ENCODE assay signal across 28 cellular contexts in the genomic region with DNA sequence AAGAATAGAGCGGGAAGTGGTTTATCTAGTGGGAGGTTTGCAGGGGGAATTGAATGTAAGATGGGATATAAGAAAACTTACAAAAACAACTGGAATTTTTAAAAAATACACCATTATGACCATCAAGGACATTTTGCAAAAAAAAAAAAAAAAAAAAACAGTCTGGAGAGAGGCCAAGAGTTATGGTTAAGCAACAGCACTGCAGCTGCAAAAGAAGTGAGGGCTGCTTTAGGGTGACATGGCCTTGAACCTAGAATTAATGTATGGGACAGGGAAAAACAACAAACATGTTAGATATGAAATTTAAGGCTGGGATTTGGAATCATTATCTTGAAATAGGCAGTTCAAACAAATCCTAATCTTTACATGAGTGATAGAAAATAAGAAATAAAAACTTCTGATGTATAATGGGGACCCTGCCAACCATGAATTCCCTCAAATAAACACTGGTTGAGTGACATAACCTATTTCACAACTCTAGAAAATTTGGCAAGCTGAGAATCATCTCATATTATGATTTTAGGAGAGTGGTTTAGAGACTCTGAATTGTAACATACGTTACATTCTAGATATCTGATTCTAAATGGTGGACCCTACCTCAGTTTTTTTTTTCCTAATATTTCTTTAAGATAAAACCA. TPM values are rescaled to one million over a fixed set of nuclear protein-coding genes. Genes with fewer than 3 reads are reported as not detected.
DNase-seq lines count a peak whose midpoint lies in the region; ATAC-seq, FAIRE-seq and TF ChIP-seq lines count a peak whose summit lies in the region.
"Had no signal": no experiment of that assay in that cellular context is flagged by ENCODE, and none has a peak within 500 bp of the region (broad histone marks: within the 10 kb centered on the region; RNA-seq: fewer than 3 reads in every experiment).

No MANE protein-coding gene starts in this region.

- FAIRE-seq in K562 (lab: Jason Lieb, UNC), result no peak
- FAIRE-seq: RCC 7860 had no signal

- intact Hi-C loops in K562 (cut with micrococcal nuclease), result no loop called here

- TF ChIP-seq CTCF in K562 (IDR thresholded peaks at IDR 0.05 in 2 of 3, conservative IDR thresholded peaks at IDR 0.05 in 1 of 3; ENCODE audit: insufficient read depth in 2 of 3, low read depth in 1 of 3, low read length in 3 of 3) (no peak), foreskin fibroblast (IDR thresholded peaks at IDR 0.05; ENCODE audit: low read depth, low read length) (no peak), GM10248 (IDR thresholded peaks at IDR 0.05; ENCODE audit: control extremely low read depth, extremely low read depth, low read depth, missing control alignments) (no peak)

- TF ChIP-seq RAD21 in K562 (CRISPR knock-in tag; conservative IDR thresholded peaks at IDR 0.05 in 1 of 2, IDR thresholded peaks at IDR 0.05 in 1 of 2), result no peak

- no peak for ATAC-seq in K562
- ATAC-seq in GM21825 (IDR thresholded peaks at IDR 0.05; ENCODE audit: unreplicated experiment), result no peak
- ATAC-seq in HG02938 (IDR thresholded peaks at IDR 0.05; ENCODE audit: unreplicated experiment), result no peak
- ATAC-seq: body of pancreas had no signal

- H3K36me3 ChIP-seq in K562 (ENCODE audit: control insufficient read depth, insufficient read depth, low read length), result peaks cover 9% of the 10 kb centered on the region; the same call in 2 of the 3 replicates
- H3K36me3 ChIP-seq: HAP-1, vagina, WERI-Rb-1 had no signal

- no peak for TF ChIP-seq POLR2A in K562 (conservative IDR thresholded peaks at IDR 0.05)

- BruUV-seq in K562 (replicated peaks; lab: Mats Ljungman, UMichigan), result no TSS peak

- peak; percentile 64 for DNase-seq in GF-D8 (lab: John Stamatoyannopoulos, UW)
- peak; percentile 26 for DNase-seq in M059J (ENCODE audit: low read depth)
- DNase-seq in K562 (ENCODE audit: extremely low read depth in 1 of 4, low spot score in 3 of 4), result no peak
- peak; percentile 18 to 50 for DNase-seq in foreskin fibroblast
- no peak for DNase-seq in HPDE6-E6E7 (ENCODE audit: extremely low spot score)
- no peak for DNase-seq in GM10248 (ENCODE audit: extremely low spot score)
- DNase-seq: activated CD4-positive, alpha-beta T cell treated with anti-CD3 and anti-CD28 coated beads, Interleukin-2, amount 50 U/mL, for 48 hours; activated naive CD4-positive, alpha-beta T cell treated with anti-CD3 and anti-CD28 coated beads, Interleukin-2, amount 50 U/mL, for 16 hours; body of pancreas; COR-L47; dermis blood vessel endothelial cell; head of caudate nucleus; mammary epithelial cell; naive B cell; NCI-H187; NCI-H2227 treated with DMSO at 0.1 percent for 48 hours; NCI-H82; stimulated activated CD4-positive, alpha-beta T cell treated with anti-CD3 and anti-CD28 coated beads, Interleukin-4, amount 100 ng/mL, for 24 hours; substantia nigra; SW 1271; WERI-Rb-1 had no signal

- H4K20me1 ChIP-seq in K562 (replicated peaks; ENCODE audit: control insufficient read depth, insufficient read depth, low read length), result no peaks in the 10 kb centered on the region

- POLR2A ChIA-PET in K562 (lab: Yijun Ruan, JAX) (no interaction called here), GM10248 (lab: Yijun Ruan, JAX) (no interaction called here)

- no peak overlapping the region for H3K9ac ChIP-seq in K562 (ENCODE audit: insufficient read depth in 1 of 2, low read depth in 2 of 2, low read length in 2 of 2)

- in situ Hi-C loops in K562 (cut with MboI), result no loop called here

- H2AFZ ChIP-seq in K562 (ENCODE audit: low read depth, low read length), result no peak overlapping the region

- WGBS in K562 (ENCODE audit: insufficient coverage, low coverage, missing lambda C conversion rate), result 58% methylated on average over 2 of the region's 2 CpGs

- H3K27ac ChIP-seq in K562 (ENCODE audit: extremely low read depth, low read depth, low read length), result no peak overlapping the region
- H3K27ac ChIP-seq: body of pancreas, epithelial cell of prostate, vagina, WERI-Rb-1 had no signal

- no peak overlapping the region for H3K4me2 ChIP-seq in K562 (ENCODE audit: insufficient read depth, low read length)

- CTCF ChIA-PET in K562 (lab: Yijun Ruan, JAX; ENCODE audit: low intra/inter-chr PET ratio), result no interaction called here
- CTCF ChIA-PET in GM10248 (lab: Yijun Ruan, JAX), result interaction anchor here (1.5 kb wide), 1 partner anchor 26 kb away, joined by 4 read pairs; no protein-coding TSS in a partner anchor

- H3K79me2 ChIP-seq in K562 (ENCODE audit: control insufficient read depth, insufficient read depth, low read length), result no peaks in the 10 kb centered on the region

- H3K9me3 ChIP-seq in K562 (replicated peaks; ENCODE audit: control insufficient read depth, insufficient read depth, low read depth, low read length), result no peaks in the 10 kb centered on the region
- H3K9me3 ChIP-seq: body of pancreas, HAP-1, vagina had no signal

- H3K4me3 ChIP-seq in K562 (no peak overlapping the region), foreskin fibroblast (ENCODE audit: low read depth in 1 of 2, low read length in 2 of 2) (no peak overlapping the region)
- H3K4me3 ChIP-seq: body of pancreas, HAP-1, skin epidermis, vagina had no signal

- H3K9me1 ChIP-seq in K562 (ENCODE audit: control insufficient read depth, insufficient read depth, low read length), result no peaks in the 10 kb centered on the region

- H3K27me3 ChIP-seq in K562 (ENCODE audit: control insufficient read depth in 2 of 2, insufficient read depth in 2 of 2, low read length in 2 of 2), result no peaks in the 10 kb centered on the region
- H3K27me3 ChIP-seq: body of pancreas, vagina had no signal

- TF ChIP-seq EP300 in K562 (IDR thresholded peaks at IDR 0.05; ENCODE audit: low read length), result no peak

- H3K4me1 ChIP-seq in K562 (replicated peaks in 1 of 2; ENCODE audit: control insufficient read depth in 2 of 2, insufficient read depth in 2 of 2, low read length in 2 of 2), result peaks cover 0 to 27% of the 10 kb centered on the region in 2 experiments; a peak in 4 of 5 replicates
- H3K4me1 ChIP-seq: body of pancreas had no signal

TF ChIP-seq in K562, 482 proteins besides CTCF, POLR2A, EP300 and RAD21:
- TF ChIP-seq CEBPG (CRISPR knock-in tag; IDR thresholded peaks at IDR 0.05), result no peak
- TF ChIP-seq CEBPG (tag; conservative IDR thresholded peaks at IDR 0.05 in 1 of 2, IDR thresholded peaks at IDR 0.05 in 1 of 2), result peak in 1 of 2 experiments; percentile 38; a peak in 1 of 4 replicates
- TF ChIP-seq ZNF384 (IDR thresholded peaks at IDR 0.05; ENCODE audit: low read depth, low read length), result peak; percentile 29; the same call in 1 of the 2 replicates
- TF ChIP-seq CEBPB (tag; IDR thresholded peaks at IDR 0.05), result peak; percentile 45; the same call in 1 of the 2 replicates
- TF ChIP-seq, protein P1, sequence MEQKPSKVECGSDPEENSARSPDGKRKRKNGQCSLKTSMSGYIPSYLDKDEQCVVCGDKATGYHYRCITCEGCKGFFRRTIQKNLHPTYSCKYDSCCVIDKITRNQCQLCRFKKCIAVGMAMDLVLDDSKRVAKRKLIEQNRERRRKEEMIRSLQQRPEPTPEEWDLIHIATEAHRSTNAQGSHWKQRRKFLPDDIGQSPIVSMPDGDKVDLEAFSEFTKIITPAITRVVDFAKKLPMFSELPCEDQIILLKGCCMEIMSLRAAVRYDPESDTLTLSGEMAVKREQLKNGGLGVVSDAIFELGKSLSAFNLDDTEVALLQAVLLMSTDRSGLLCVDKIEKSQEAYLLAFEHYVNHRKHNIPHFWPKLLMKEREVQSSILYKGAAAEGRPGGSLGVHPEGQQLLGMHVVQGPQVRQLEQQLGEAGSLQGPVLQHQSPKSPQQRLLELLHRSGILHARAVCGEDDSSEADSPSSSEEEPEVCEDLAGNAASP (IDR thresholded peaks at IDR 0.05), result no peak
- no peak for TF ChIP-seq ZNF134 (CRISPR knock-in tag; conservative IDR thresholded peaks at IDR 0.05)

RNA-seq across cellular contexts. Expression of gene PLAGL1, which starts 40.1 kb away (rescaled TPM):
- total RNA-seq in M059J (2014; rRNA removed; shearing (Covaris generic)), result 3.9 and 5.4 TPM in 2 replicates
- total RNA-seq in K562 (2011; cell fraction: chromatin; rRNA removed; ENCODE audit: low replicate concordance), result 37.8 and 55.0 TPM in 2 replicates
- 16.5 and 17.4 TPM in 2 replicates for total RNA-seq in K562 (2011; cell fraction: nucleolus; rRNA removed)
- 44.0 and 76.9 TPM in 2 replicates for total RNA-seq in K562 (2011; cell fraction: nucleoplasm; rRNA removed)
- total RNA-seq in K562 (2014; rRNA removed) (11.7 and 14.8 TPM in 2 replicates), K562 (2014; rRNA removed; fragmentation: Illumina TruSeq; extraction: Trizol) (11.0 and 11.5 TPM in 2 replicates), K562 (2015; rRNA removed; fragmentation: Illumina TruSeq; extraction: Trizol) (13.2 and 15.1 TPM in 2 replicates), K562 (2021) (26.2 and 27.0 TPM in 2 replicates)
- polyA plus RNA-seq in K562 (2011; rRNA removed) (18.9 and 53.9 TPM in 2 replicates), K562 (2014; fragmentation: Illumina TruSeq; extraction: Trizol) (27.4 and 29.6 TPM in 2 replicates), K562 (2014; fragmentation: Nextera tagmentation; extraction: Ambion mirVana) (1 to 10 TPM; 4.9 to 5.9 TPM), K562 (2014; rRNA removed) (18.7 and 19.6 TPM in 2 replicates)
- polyA plus RNA-seq in K562 (2011; cell fraction: cytosol; rRNA removed), result 11.7 and 22.0 TPM in 2 replicates
- polyA plus RNA-seq in K562 (2011; cell fraction: nucleus; rRNA removed), result 111 and 133 TPM in 2 replicates
- 30.7 and 36.6 TPM in 2 replicates for polyA plus RNA-seq in K562 (2012)
- 20.9 and 39.9 TPM in 2 replicates for polyA minus RNA-seq in K562 (2011; rRNA and poly(A)+ RNA removed)
- polyA minus RNA-seq in K562 (2011; cell fraction: cytosol; rRNA and poly(A)+ RNA removed), result 6.9 and 18.7 TPM in 2 replicates
- 32.3 and 88.7 TPM in 2 replicates for polyA minus RNA-seq in K562 (2011; cell fraction: nucleus; rRNA and poly(A)+ RNA removed)

Comparison
In these comparisons a context has a peak if more than half of its experiments do, and no peak if none do; other contexts are left out.
1. DNase-seq: peak in GF-D8 (single experiment), M059J (single experiment) and foreskin fibroblast (2 of 2); none in K562 (0 of 4), HPDE6-E6E7 (single experiment) and GM10248 (single experiment).